8 cellular contexts compared by ENCODE assay signal in the genomic region with DNA sequence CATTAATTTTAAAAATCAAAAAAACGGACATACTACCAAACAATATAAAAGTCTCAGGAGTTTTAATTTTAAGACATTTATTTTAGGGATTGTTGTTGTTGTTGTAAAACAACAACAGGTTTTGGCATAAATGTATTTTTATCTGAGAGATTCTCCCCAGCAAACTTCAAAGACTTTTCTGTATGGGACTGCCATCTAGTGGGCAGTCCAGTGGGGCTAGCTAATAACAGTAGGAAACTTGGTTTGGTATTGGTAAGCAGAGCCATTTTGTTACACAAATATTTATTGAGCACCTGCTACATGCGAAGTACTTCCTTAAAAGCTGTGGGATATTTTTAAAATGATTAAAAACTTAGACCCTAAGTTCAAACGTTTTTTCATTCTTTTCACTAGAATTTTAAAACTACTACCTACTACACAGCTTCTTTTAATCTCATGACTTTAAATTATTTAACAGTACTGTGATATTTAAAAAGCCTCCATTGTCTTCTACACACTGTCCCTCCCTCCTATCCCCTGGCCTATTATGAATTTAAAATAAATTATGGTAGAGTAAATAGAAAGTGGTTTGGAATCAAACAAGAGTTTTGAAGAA.
DNase-seq lines count a peak whose midpoint lies in the region; ATAC-seq, FAIRE-seq and TF ChIP-seq lines count a peak whose summit lies in the region.

No MANE protein-coding gene starts in this region.

- H3K4me1 ChIP-seq in cardiac muscle cell (ENCODE audit: low read depth) (no peaks in the 10 kb centered on the region), Loucy (ENCODE audit: insufficient read depth, low read length, poor library complexity, severe bottlenecking) (no peaks in the 10 kb centered on the region), ascending aorta (no peaks in the 10 kb centered on the region), kidney (ENCODE audit: control insufficient read depth in 1 of 2, insufficient read depth in 1 of 2, low read depth in 1 of 2, low read length in 2 of 2) (no peaks in the 10 kb centered on the region)

- no peak overlapping the region for H3K4me2 ChIP-seq in Loucy (ENCODE audit: low read depth, low read length, poor library complexity, severe bottlenecking)

- no peaks in the 10 kb centered on the region for H4K20me1 ChIP-seq in Loucy (ENCODE audit: insufficient read depth, low read length, poor library complexity, severe bottlenecking)

- H3K9ac ChIP-seq in Loucy (ENCODE audit: low read depth, low read length, poor library complexity, severe bottlenecking) (no peak overlapping the region), kidney (ENCODE audit: low read length in 2 of 2) (no peak overlapping the region)

- H3K27ac ChIP-seq in cardiac muscle cell (no peak overlapping the region), ascending aorta (no peak overlapping the region), kidney (ENCODE audit: low read depth in 2 of 2, low read length in 2 of 2) (no peak overlapping the region)

- H3K4me3 ChIP-seq in cardiac muscle cell (no peak overlapping the region), Loucy (ENCODE audit: low read length, poor library complexity, severe bottlenecking) (no peak overlapping the region), ascending aorta (no peak overlapping the region), kidney (ENCODE audit: low read length in 2 of 2) (no peak overlapping the region)

- no peaks in the 10 kb centered on the region for H3K9me3 ChIP-seq in cardiac muscle cell (ENCODE audit: low read depth)
- no peaks in the 10 kb centered on the region for H3K9me3 ChIP-seq in Loucy (ENCODE audit: insufficient read depth, low read depth, low read length)
- H3K9me3 ChIP-seq in ascending aorta = no peaks in the 10 kb centered on the region
- H3K9me3 ChIP-seq in kidney (ENCODE audit: control insufficient read depth in 1 of 2, low read length in 2 of 2) = no peaks in the 10 kb centered on the region

- no peak for TF ChIP-seq POLR2A in GM12892 (IDR thresholded peaks at IDR 0.05; ENCODE audit: low read depth, low read length)

- TF ChIP-seq CTCF in cardiac muscle cell (IDR thresholded peaks at IDR 0.05; ENCODE audit: low read depth, low read length) (peak; percentile 87), Loucy (conservative IDR thresholded peaks at IDR 0.05; ENCODE audit: low read length) (peak; percentile 70), ascending aorta (IDR thresholded peaks at IDR 0.05) (peak in 2 of 3 experiments; percentile 47 to 65), kidney (IDR thresholded peaks at IDR 0.05; ENCODE audit: borderline replicate concordance, extremely low read depth, insufficient read depth) (peak; percentile 40)

- FAIRE-seq in kidney (lab: Jason Lieb, UNC) (peak; percentile 60), GM12892 (lab: Jason Lieb, UNC) (no peak)

- no peaks in the 10 kb centered on the region for H3K27me3 ChIP-seq in cardiac muscle cell
- H3K27me3 ChIP-seq in Loucy (ENCODE audit: insufficient read depth, low read length, poor library complexity, severe bottlenecking) = no peaks in the 10 kb centered on the region
- no peaks in the 10 kb centered on the region for H3K27me3 ChIP-seq in ascending aorta

- H3K9me2 ChIP-seq in Loucy (replicated peaks; ENCODE audit: low read depth, low read length) = no peaks in the 10 kb centered on the region

- H3K79me2 ChIP-seq in Loucy (ENCODE audit: insufficient read depth, low read length) = no peaks in the 10 kb centered on the region

- no peak overlapping the region for H2AFZ ChIP-seq in Loucy (ENCODE audit: low read length)

- no peak for ATAC-seq in Right ventricle myocardium inferior

- intact Hi-C loops in Right ventricle myocardium inferior (cut with DNase I) (loop anchor here (5.0 kb wide), 1 partner anchor 1287 kb away; no protein-coding TSS in a partner anchor), ascending aorta (cut with DNase I) (loop anchor here (5.0 to 10.0 kb wide), 2 partner anchors 850 to 1292 kb away; a partner anchor contains a TSS), kidney (cut with DNase I) (no loop called here)

- H3K36me3 ChIP-seq in cardiac muscle cell (no peaks in the 10 kb centered on the region), Loucy (ENCODE audit: insufficient read depth, low read length) (no peaks in the 10 kb centered on the region), ascending aorta (no peaks in the 10 kb centered on the region), kidney (ENCODE audit: control insufficient read depth in 1 of 2, insufficient read depth in 2 of 2, low read length in 2 of 2) (no peaks in the 10 kb centered on the region)

- peak; percentile 45 to 65 for DNase-seq in cardiac muscle cell (ENCODE audit: low read depth in 1 of 2, low spot score in 1 of 2)
- DNase-seq in Right ventricle myocardium inferior (ENCODE audit: missing footprints) = no peak
- no peak for DNase-seq in ascending aorta (ENCODE audit: low spot score in 2 of 2)
- no peak for DNase-seq in kidney
- DNase-seq in GM12892 (ENCODE audit: insufficient read length) = no peak
- DNase-seq in DMS79 (lab: John Stamatoyannopoulos, UW) = no peak
- DNase-seq in ureter (ENCODE audit: low spot score) = no peak

- no peaks in the 10 kb centered on the region for H3F3A ChIP-seq in Loucy (ENCODE audit: low read depth)

Comparison
In these comparisons a context has a peak if more than half of its experiments do, and no peak if none do; other contexts are left out.
1. DNase-seq: peak in cardiac muscle cell (2 of 2); none in Right ventricle myocardium inferior (single experiment), ascending aorta (0 of 2), kidney (single experiment), GM12892 (single experiment), DMS79 (single experiment) and ureter (single experiment).
2. Peak in every context shown above with its lines, with median percentiles within 50 percentile points of each other: CTCF ChIP-seq.